In genomic region chr6:105588116-105588710, GRCh38 we compare ENCODE assay signal across 1 cellular context.
TF ChIP-seq lines count a peak whose summit lies in the region.

No MANE protein-coding gene starts in this region.

TF ChIP-seq in GM23338, 12 proteins besides CTCF, POLR2A, EP300 and RAD21:
- TF ChIP-seq REST (IDR thresholded peaks at IDR 0.05; ENCODE audit: unreplicated experiment) (no peak), ZNF331 (CRISPR knock-in tag; IDR thresholded peaks at IDR 0.05; ENCODE audit: low read depth) (no peak), EZH2 (IDR thresholded peaks at IDR 0.05; ENCODE audit: low read depth, unreplicated experiment) (no peak), NANOG (IDR thresholded peaks at IDR 0.05; ENCODE audit: borderline replicate concordance) (no peak), JUNB (IDR thresholded peaks at IDR 0.05; ENCODE audit: unreplicated experiment) (no peak), POLR2AphosphoS5 (IDR thresholded peaks at IDR 0.05; ENCODE audit: low read depth) (no peak), STAT1 (IDR thresholded peaks at IDR 0.05; ENCODE audit: unreplicated experiment) (no peak), ZNF462 (CRISPR knock-in tag; IDR thresholded peaks at IDR 0.05) (no peak), EZH2phosphoT487 (IDR thresholded peaks at IDR 0.05; ENCODE audit: unreplicated experiment) (no peak), ZNF114 (CRISPR knock-in tag; IDR thresholded peaks at IDR 0.05) (no peak), ETS1 (IDR thresholded peaks at IDR 0.05) (no peak), CREB1 (CRISPR knock-in tag; IDR thresholded peaks at IDR 0.05; ENCODE audit: low read depth) (no peak)
